Comparison of ENCODE assay signal across 11 cellular contexts in the genomic region with DNA sequence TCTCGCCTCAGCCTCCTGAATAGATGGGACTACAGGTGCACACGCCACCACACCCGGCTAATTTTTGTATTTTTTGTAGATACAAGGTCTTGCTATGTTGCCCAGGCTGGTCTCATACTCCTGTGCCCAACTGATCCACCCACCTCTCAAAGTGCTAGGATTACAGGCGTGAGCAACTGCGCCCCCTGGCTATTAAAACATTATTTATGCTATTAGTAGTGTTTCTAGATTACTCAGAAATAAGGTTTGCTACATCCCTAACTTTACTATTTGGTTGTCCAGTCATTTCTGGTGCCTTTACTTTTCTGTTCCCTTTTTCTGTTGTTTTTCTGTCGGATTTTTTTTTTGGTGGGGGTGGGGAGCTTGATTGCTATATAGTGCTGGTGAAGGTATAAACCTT.
DNase-seq lines count a peak whose midpoint lies in the region; ATAC-seq and TF ChIP-seq lines count a peak whose summit lies in the region.
"Had no signal": no experiment of that assay in that cellular context is flagged by ENCODE, and none has a peak within 500 bp of the region (broad histone marks: within the 10 kb centered on the region; RNA-seq: fewer than 3 reads in every experiment).

No MANE protein-coding gene starts in this region.

- no peak overlapping the region for H3K27ac Mint-ChIP-seq in natural killer cell treated with Interleukin-12 subunit alpha and Interleukin-12 subunit beta and Interleukin-15 and Interleukin-18, amount 100 ng/mL, for 72 hours
- H3K27ac Mint-ChIP-seq: activated naive CD4-positive, alpha-beta T cell treated with anti-CD3 and anti-CD28 coated beads, Interleukin-2, amount 50 U/mL, for 24 hours had no signal

- TF ChIP-seq CTCF in PC-3 (conservative IDR thresholded peaks at IDR 0.05; ENCODE audit: low read depth, low read length) (peak; percentile 61), tibial nerve (IDR thresholded peaks at IDR 0.05) (peak; percentile 16 to 42 (median 26))

- H3F3A ChIP-seq in PC-3 (ENCODE audit: low read length, unreplicated experiment) = no peaks in the 10 kb centered on the region

- no peak overlapping the region for H3K9ac ChIP-seq in PC-3 (ENCODE audit: low read length)

- POLR2A ChIA-PET in PC-3 (lab: Charles Lee; ENCODE audit: unreplicated experiment) = no interaction called here

- H3K9me3 Mint-ChIP-seq in natural killer cell treated with Interleukin-12 subunit alpha and Interleukin-12 subunit beta and Interleukin-15 and Interleukin-18, amount 100 ng/mL, for 72 hours = no peaks in the 10 kb centered on the region
- H3K9me3 Mint-ChIP-seq: activated naive CD4-positive, alpha-beta T cell treated with anti-CD3 and anti-CD28 coated beads, Interleukin-2, amount 50 U/mL, for 24 hours had no signal

- no peaks in the 10 kb centered on the region for H4K20me1 ChIP-seq in PC-3 (ENCODE audit: low read length)

- WGBS in tibial nerve, 2 donors = 90 to 96% methylated on average over 6 of the region's 6 CpGs

- H3K4me2 ChIP-seq in PC-3 (ENCODE audit: low read length) = no peak overlapping the region

- no peaks in the 10 kb centered on the region for H3K9me2 ChIP-seq in PC-3 (replicated peaks; ENCODE audit: low read length)

- TF ChIP-seq POLR2A in tibial nerve (IDR thresholded peaks at IDR 0.05) = no peak

- H3K4me1 Mint-ChIP-seq in natural killer cell treated with Interleukin-12 subunit alpha and Interleukin-12 subunit beta and Interleukin-15 and Interleukin-18, amount 100 ng/mL, for 72 hours (ENCODE audit: low read depth in 2 of 2) = no peaks in the 10 kb centered on the region
- H3K4me1 Mint-ChIP-seq: activated naive CD4-positive, alpha-beta T cell treated with anti-CD3 and anti-CD28 coated beads, Interleukin-2, amount 50 U/mL, for 24 hours had no signal

- H3K27ac ChIP-seq in PC-3 (ENCODE audit: low read length) = no peak overlapping the region
- no peak overlapping the region for H3K27ac ChIP-seq in tibial nerve
- H3K27ac ChIP-seq: SK-N-MC had no signal

- CTCF ChIA-PET in PC-3 (lab: Charles Lee) = interaction anchor here (0.7 kb wide), 1 partner anchor 30 kb away, joined by 3 read pairs; no protein-coding TSS in a partner anchor

- BruUV-seq in PC-3 (replicated peaks; lab: Mats Ljungman, UMichigan) = no TSS peak

- H3K36me3 ChIP-seq in PC-3 (ENCODE audit: low read depth, low read length) = no peaks in the 10 kb centered on the region
- peaks cover 3 to 21% (median 8%) of the 10 kb centered on the region in 3 donors for H3K36me3 ChIP-seq in tibial nerve

- intact Hi-C loops in PC-3 (cut with micrococcal nuclease) = loop anchor here (10.0 kb wide), 2 partner anchors 94 to 194 kb away; no protein-coding TSS in a partner anchor

- H3K4me3 ChIP-seq in PC-3 (ENCODE audit: low read length) (no peak overlapping the region), tibial nerve (no peak overlapping the region)
- H3K4me3 ChIP-seq: SK-N-MC had no signal

- H3K4me1 ChIP-seq in PC-3 (ENCODE audit: insufficient read depth, low read length) (peaks cover 17% of the 10 kb centered on the region), tibial nerve (peaks cover 0 to 25% (median 17%) of the 10 kb centered on the region in 4 donors)

- H3K79me2 ChIP-seq in PC-3 (ENCODE audit: low read length) = no peaks in the 10 kb centered on the region

- H3K9me3 ChIP-seq in PC-3 (ENCODE audit: low read length) (no peaks in the 10 kb centered on the region), tibial nerve (no peaks in the 10 kb centered on the region)

- ATAC-seq in PC-3 = no peak
- no peak for ATAC-seq in natural killer cell treated with Interleukin-12 subunit alpha and Interleukin-12 subunit beta and Interleukin-15 and Interleukin-18, amount 100 ng/mL, for 72 hours

- H3K4me3 Mint-ChIP-seq in natural killer cell treated with Interleukin-12 subunit alpha and Interleukin-12 subunit beta and Interleukin-15 and Interleukin-18, amount 100 ng/mL, for 72 hours = no peak overlapping the region
- H3K4me3 Mint-ChIP-seq: activated naive CD4-positive, alpha-beta T cell treated with anti-CD3 and anti-CD28 coated beads, Interleukin-2, amount 50 U/mL, for 24 hours had no signal

- H3K36me3 Mint-ChIP-seq in natural killer cell treated with Interleukin-12 subunit alpha and Interleukin-12 subunit beta and Interleukin-15 and Interleukin-18, amount 100 ng/mL, for 72 hours = no peaks in the 10 kb centered on the region

- peaks cover 8 to 24% of the 10 kb centered on the region in 2 donors for H3K27me3 Mint-ChIP-seq in natural killer cell treated with Interleukin-12 subunit alpha and Interleukin-12 subunit beta and Interleukin-15 and Interleukin-18, amount 100 ng/mL, for 72 hours

- DNase-seq in NCI-H526 (lab: John Stamatoyannopoulos, UW) (peak; percentile 9 to 47), NCI-H526 treated with DMSO at 0.1 percent for 48 hours (lab: John Stamatoyannopoulos, UW) (no peak), PC-3 (peak; percentile 59), fibroblast of the conjunctiva (ENCODE audit: low read depth) (peak; percentile 5), tibial nerve (ENCODE audit: low spot score in 2 of 2) (peak in 1 of 2 donors; percentile 51)
- DNase-seq in natural killer cell treated with Interleukin-12 subunit alpha and Interleukin-12 subunit beta and Interleukin-15 and Interleukin-18, amount 100 ng/mL, for 72 hours (ENCODE audit: low spot score) = no peak
- DNase-seq in activated CD4-positive, CD25-positive, alpha-beta regulatory T cell (lab: John Stamatoyannopoulos, UW) = no peak
- DNase-seq in effector CD8-positive, alpha-beta T cell (lab: John Stamatoyannopoulos, UW) = no peak
- DNase-seq: AML-193 had no signal

- H3K27me3 ChIP-seq in PC-3 (ENCODE audit: low read length) (no peaks in the 10 kb centered on the region), tibial nerve (no peaks in the 10 kb centered on the region)

- no peak overlapping the region for H2AFZ ChIP-seq in PC-3 (ENCODE audit: low read length)

- TF ChIP-seq EP300 in tibial nerve (IDR thresholded peaks at IDR 0.05) = no peak

Comparison
In these comparisons a context has a peak if more than half of its experiments do, and no peak if none do; other contexts are left out.
1. DNase-seq: peak in NCI-H526 (2 of 2), PC-3 (single experiment) and fibroblast of the conjunctiva (single experiment); none in NCI-H526 treated with DMSO at 0.1 percent for 48 hours (single experiment), natural killer cell treated with Interleukin-12 subunit alpha and Interleukin-12 subunit beta and Interleukin-15 and Interleukin-18, amount 100 ng/mL, for 72 hours (single experiment), activated CD4-positive, CD25-positive, alpha-beta regulatory T cell (0 of 4) and effector CD8-positive, alpha-beta T cell (single experiment).